28 cellular contexts compared by ENCODE assay signal in the genomic region with DNA sequence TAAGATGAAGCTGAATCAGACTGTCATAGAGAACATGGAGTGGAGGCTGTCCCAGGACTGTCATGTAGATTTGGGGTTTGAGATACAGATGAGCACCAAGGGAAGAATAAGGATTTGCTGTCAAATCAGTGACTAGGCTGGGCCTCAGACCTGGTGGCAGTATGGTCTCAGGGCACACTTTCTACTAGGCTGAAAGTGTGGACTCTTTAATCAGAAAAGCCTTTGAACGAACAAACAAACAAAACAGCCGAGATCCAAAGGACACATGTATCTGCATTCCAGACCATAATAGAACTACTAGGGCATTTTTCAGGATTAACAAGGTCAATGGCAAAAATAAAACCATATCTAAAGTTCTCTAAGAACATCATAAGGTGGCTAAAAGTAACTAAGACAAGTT. TPM values are rescaled to one million over a fixed set of nuclear protein-coding genes. Genes with fewer than 3 reads are reported as not detected.
DNase-seq lines count a peak whose midpoint lies in the region; ATAC-seq, FAIRE-seq and TF ChIP-seq lines count a peak whose summit lies in the region.
"Had no signal": no experiment of that assay in that cellular context is flagged by ENCODE, and none has a peak within 500 bp of the region (broad histone marks: within the 10 kb centered on the region; RNA-seq: fewer than 3 reads in every experiment).

No MANE protein-coding gene starts in this region.

- peak; percentile 73 for ATAC-seq in left lobe of liver
- ATAC-seq: GM12878 had no signal

- FAIRE-seq in D721Med (lab: Jason Lieb, UNC), result peak; percentile 21
- FAIRE-seq: A204.1, GM12878, GM12892, GM18507 had no signal

- H3K4me1 Mint-ChIP-seq in HFFc6 (ENCODE audit: low read depth), result peaks cover 86% of the 10 kb centered on the region
- H3K4me1 Mint-ChIP-seq in mesothelial cell of epicardium, result no peaks in the 10 kb centered on the region
- H3K4me1 Mint-ChIP-seq: CD4-positive, alpha-beta memory T cell; CD4-positive, CD25-positive, alpha-beta regulatory T cell; CD8-positive, alpha-beta memory T cell had no signal

- peaks cover 6% of the 10 kb centered on the region; the same call in 1 of the 2 replicates for H3K36me3 Mint-ChIP-seq in HFFc6 (ENCODE audit: low read depth)
- no peaks in the 10 kb centered on the region for H3K36me3 Mint-ChIP-seq in mesothelial cell of epicardium
- H3K36me3 Mint-ChIP-seq: CD14-positive monocyte; CD4-positive, alpha-beta memory T cell; CD4-positive, CD25-positive, alpha-beta regulatory T cell; CD8-positive, alpha-beta memory T cell had no signal

- no peak for TF ChIP-seq CTCF in D721Med (IDR thresholded peaks at IDR 0.05; ENCODE audit: insufficient read depth, missing control alignments)
- no peak for TF ChIP-seq CTCF in HFFc6 (IDR thresholded peaks at IDR 0.05)
- no peak for TF ChIP-seq CTCF in mesothelial cell of epicardium (IDR thresholded peaks at IDR 0.05; ENCODE audit: unreplicated experiment)

- no peaks in the 10 kb centered on the region for H3K9me3 Mint-ChIP-seq in HFFc6
- peaks cover 78% of the 10 kb centered on the region for H3K9me3 Mint-ChIP-seq in mesothelial cell of epicardium
- H3K9me3 Mint-ChIP-seq: CD14-positive monocyte had no signal

- DNase-seq in D721Med (ENCODE audit: insufficient read length, low spot score) (no peak), HFFc6 (no peak), left lobe of liver (ENCODE audit: low spot score) (no peak), D341Med (ENCODE audit: low spot score) (no peak), mesothelial cell of epicardium (ENCODE audit: low spot score in 2 of 2, unreplicated experiment in 2 of 2) (no peak), NCI-H345 treated with DMSO at 0.1 percent for 48 hours (lab: John Stamatoyannopoulos, UW; ENCODE audit: unreplicated experiment) (no peak)
- DNase-seq: 8988T; ACHN; BE2C; C1 segment of cervical spinal cord; CD4-positive, alpha-beta memory T cell; CD4-positive, CD25-positive, alpha-beta regulatory T cell; CD8-positive, alpha-beta memory T cell; COR-L47; DMS 273 treated with DMSO at 0.1 percent for 48 hours; DMS153; DMS53; DMS79; DND-41; GDM1 had no signal

- H3K27ac Mint-ChIP-seq in HFFc6, result peak overlapping the region; percentile 25; the same call in 1 of the 2 replicates
- no peak overlapping the region for H3K27ac Mint-ChIP-seq in mesothelial cell of epicardium
- H3K27ac Mint-ChIP-seq: CD4-positive, alpha-beta memory T cell; CD4-positive, CD25-positive, alpha-beta regulatory T cell had no signal

- H3K4me3 Mint-ChIP-seq in HFFc6, result no peak overlapping the region
- H3K4me3 Mint-ChIP-seq in mesothelial cell of epicardium, result no peak overlapping the region
- H3K4me3 Mint-ChIP-seq: CD14-positive monocyte; CD4-positive, alpha-beta memory T cell; CD4-positive, CD25-positive, alpha-beta regulatory T cell; CD8-positive, alpha-beta memory T cell had no signal

- H3K27me3 Mint-ChIP-seq in HFFc6 (ENCODE audit: insufficient read depth), result no peaks in the 10 kb centered on the region; the same call in 1 of the 2 replicates
- no peaks in the 10 kb centered on the region for H3K27me3 Mint-ChIP-seq in mesothelial cell of epicardium (ENCODE audit: low read depth)
- H3K27me3 Mint-ChIP-seq: CD4-positive, CD25-positive, alpha-beta regulatory T cell had no signal

RNA-seq across cellular contexts. Expression of gene OR10J1, which starts 2.9 kb away (rescaled TPM):
- total RNA-seq in HFFc6 (2021; fragmentation: NEBNext Ultra II Directional; extraction: Animal tissue kit (Norgen Biotek cat#: 25700)), result not detected
- total RNA-seq in left lobe of liver, result not detected
- not detected in 3 replicates for total RNA-seq in mesothelial cell of epicardium
- total RNA-seq: A673; CD4-positive, alpha-beta memory T cell; CD4-positive, CD25-positive, alpha-beta regulatory T cell; CD8-positive, alpha-beta memory T cell; Daoy; G401; GM12878 had no signal

RNA-seq across cellular contexts. Expression of gene OR10J4, which starts 10.4 kb away (rescaled TPM):
- total RNA-seq in HFFc6 (2021; fragmentation: NEBNext Ultra II Directional; extraction: Animal tissue kit (Norgen Biotek cat#: 25700)), result not detected
- total RNA-seq in left lobe of liver, result not detected
- not detected in 3 replicates for total RNA-seq in mesothelial cell of epicardium
- total RNA-seq: A673; CD4-positive, alpha-beta memory T cell; CD4-positive, CD25-positive, alpha-beta regulatory T cell; CD8-positive, alpha-beta memory T cell; Daoy; G401; GM12878 had no signal
